In the genomic region with DNA sequence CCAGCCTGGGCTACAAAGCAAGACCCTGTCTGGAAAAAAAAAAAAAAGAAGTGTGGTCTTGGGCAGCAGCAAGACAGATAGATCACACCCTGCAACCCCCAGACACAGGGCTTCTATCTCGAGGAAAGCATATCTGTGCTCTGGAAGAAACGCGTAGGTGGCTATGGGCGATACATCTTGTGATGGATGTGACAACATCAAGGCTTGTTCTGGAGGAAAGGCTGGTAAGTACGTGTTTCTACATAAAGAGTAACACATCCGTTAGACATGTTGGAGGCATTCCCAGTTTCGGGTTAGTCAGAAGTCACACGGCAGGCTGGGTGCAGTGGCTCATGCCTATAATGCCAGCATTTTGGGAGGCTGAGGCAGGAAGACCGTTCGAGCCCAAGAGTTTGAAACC, we compare ENCODE assay signal across 8 cellular contexts. TPM values are rescaled to one million over a fixed set of nuclear protein-coding genes. Genes with fewer than 3 reads are reported as not detected.
A peak's percentile ranks its signal among the peaks of the same experiment; 100 is the strongest.
DNase-seq lines count a peak whose midpoint lies in the region; ATAC-seq, FAIRE-seq and TF ChIP-seq lines count a peak whose summit lies in the region.

No MANE protein-coding gene starts in this region.

- no peak for FAIRE-seq in GM19239 (lab: Jason Lieb, UNC)

- no peaks in the 10 kb centered on the region for H3K9me3 ChIP-seq in upper lobe of right lung

- peaks cover 6% of the 10 kb centered on the region for H3K4me1 ChIP-seq in upper lobe of right lung

- intact Hi-C loops in upper lobe of right lung (cut with DNase I) = no loop called here

- DNase-seq in Ammon's horn (ENCODE audit: low spot score) (peak; percentile 79), Kasumi-1 (lab: John Stamatoyannopoulos, UW) (peak; percentile 45 to 47), amniotic stem cell (lab: John Stamatoyannopoulos, UW) (peak; percentile 77), kidney epithelial cell (ENCODE audit: low read depth) (peak; percentile 72), upper lobe of right lung (peak; percentile 81), DMS79 (lab: John Stamatoyannopoulos, UW) (no peak), GM19239 (ENCODE audit: insufficient read length, low spot score) (no peak)

- peak; percentile 81 for ATAC-seq in upper lobe of right lung
- ATAC-seq in HG02642 (IDR thresholded peaks at IDR 0.05; ENCODE audit: poor library complexity, unreplicated experiment) = no peak

- peak overlapping the region; percentile 74 for H3K27ac ChIP-seq in upper lobe of right lung

- H3K36me3 ChIP-seq in kidney epithelial cell (ENCODE audit: control insufficient read depth, insufficient read depth, low read length) (no peaks in the 10 kb centered on the region), upper lobe of right lung (peaks cover 12% of the 10 kb centered on the region)

- TF ChIP-seq CTCF in kidney epithelial cell (IDR thresholded peaks at IDR 0.05; ENCODE audit: insufficient read depth, low read length, poor library complexity, severe bottlenecking) = no peak
- TF ChIP-seq CTCF in upper lobe of right lung (IDR thresholded peaks at IDR 0.05) = no peak

- no peaks in the 10 kb centered on the region for H3K27me3 ChIP-seq in kidney epithelial cell (ENCODE audit: control insufficient read depth, insufficient read depth, low read length)
- no peaks in the 10 kb centered on the region for H3K27me3 ChIP-seq in upper lobe of right lung

- H3K4me3 ChIP-seq in kidney epithelial cell (ENCODE audit: low read depth, low read length) (no peak overlapping the region), upper lobe of right lung (peak overlapping the region; percentile 21)

RNA-seq across cellular contexts. Expression of gene DHDH, which starts 6.6 kb away (rescaled TPM):
- total RNA-seq in kidney epithelial cell (1.0 and 1.5 TPM in 2 replicates), upper lobe of right lung (3.0 TPM)

RNA-seq across cellular contexts. Expression of gene NUCB1, which starts 26.8 kb away (rescaled TPM):
- total RNA-seq in kidney epithelial cell (248 and 260 TPM in 2 replicates), upper lobe of right lung (287 TPM)

RNA-seq across cellular contexts. Expression of gene BAX, which starts 27.8 kb away (rescaled TPM):
- total RNA-seq in kidney epithelial cell (128 and 140 TPM in 2 replicates), upper lobe of right lung (127 TPM)

RNA-seq across cellular contexts. Expression of gene TULP2, which starts 28.4 kb away (rescaled TPM):
- total RNA-seq in kidney epithelial cell (not detected in 2 replicates), upper lobe of right lung (not detected)

RNA-seq across cellular contexts. Expression of gene FTL, which starts 38.2 kb away (rescaled TPM):
- total RNA-seq in kidney epithelial cell = 2,415 and 2,688 TPM in 2 replicates
- total RNA-seq in upper lobe of right lung = 7,346 TPM

Comparison
In these comparisons a context has a peak if more than half of its experiments do, and no peak if none do; other contexts are left out.
1. DNase-seq: peak in Ammon's horn (single experiment), Kasumi-1 (2 of 2), amniotic stem cell (single experiment), kidney epithelial cell (single experiment) and upper lobe of right lung (single experiment); none in DMS79 (single experiment) and GM19239 (single experiment).